17 cellular contexts compared by ENCODE assay signal in genomic region chr10:70682920-70683600, GRCh38. TPM values are rescaled to one million over a fixed set of nuclear protein-coding genes. Genes with fewer than 3 reads are reported as not detected.
DNase-seq lines count a peak whose midpoint lies in the region; ATAC-seq and TF ChIP-seq lines count a peak whose summit lies in the region.
"Had no signal": no experiment of that assay in that cellular context is flagged by ENCODE, and none has a peak within 500 bp of the region (broad histone marks: within the 10 kb centered on the region; RNA-seq: fewer than 3 reads in every experiment).

No MANE protein-coding gene starts in this region.

- peaks cover 16 to 40% (median 26%) of the 10 kb centered on the region in 10 experiments; a peak in 19 of 20 replicates for H3K4me1 ChIP-seq in BLaER1 treated with 17β-estradiol and CSF1 and Interleukin-3, amounts not matched to agents 10 nM and 100 nM
- H3K4me1 ChIP-seq in neural progenitor cell = no peaks in the 10 kb centered on the region
- H3K4me1 ChIP-seq: ascending aorta, lower lobe of right lung had no signal

- H3K27ac ChIP-seq in BLaER1 treated with 17β-estradiol and CSF1 and Interleukin-3, amounts not matched to agents 10 nM and 100 nM = peak overlapping the region in 3 of 11 experiments; percentile 4 to 18 (median 14); a peak in 1 of 22 replicates
- no peak overlapping the region for H3K27ac ChIP-seq in neural progenitor cell
- H3K27ac ChIP-seq: ascending aorta, lower lobe of right lung, neutrophil had no signal

- H4K20me1 ChIP-seq in BLaER1 treated with 17β-estradiol and CSF1 and Interleukin-3, amounts not matched to agents 10 nM and 100 nM = no peaks in the 10 kb centered on the region; a peak in 1 of 22 replicates
- no peaks in the 10 kb centered on the region for H4K20me1 ChIP-seq in neural progenitor cell (ENCODE audit: low read depth)

- no peak overlapping the region for H3K27ac Mint-ChIP-seq in activated T-helper 17 cell treated with anti-CD3 and anti-CD28 coated beads, Interleukin-2, amount 50 U/mL, for 72 hours
- peak overlapping the region; percentile 53 for H3K27ac Mint-ChIP-seq in neural progenitor cell
- H3K27ac Mint-ChIP-seq: activated B cell treated with CpG ODN at 0.5 μM for 24 hours had no signal

- H3K36me3 ChIP-seq in BLaER1 treated with 17β-estradiol and CSF1 and Interleukin-3, amounts not matched to agents 10 nM and 100 nM = no peaks in the 10 kb centered on the region
- H3K36me3 ChIP-seq in neural progenitor cell = no peaks in the 10 kb centered on the region
- H3K36me3 ChIP-seq: ascending aorta, lower lobe of right lung, neutrophil, tibial nerve had no signal

- no peaks in the 10 kb centered on the region for H3K27me3 Mint-ChIP-seq in activated T-helper 17 cell treated with anti-CD3 and anti-CD28 coated beads, Interleukin-2, amount 50 U/mL, for 72 hours
- peaks cover 12% of the 10 kb centered on the region for H3K27me3 Mint-ChIP-seq in neural progenitor cell (ENCODE audit: insufficient read depth, low read depth)
- H3K27me3 Mint-ChIP-seq: activated B cell treated with CpG ODN at 0.5 μM for 24 hours had no signal

- peak overlapping the region in 1 of 11 experiments; percentile 5; a peak in 1 of 22 replicates for H3K9ac ChIP-seq in BLaER1 treated with 17β-estradiol and CSF1 and Interleukin-3, amounts not matched to agents 10 nM and 100 nM
- no peak overlapping the region for H3K9ac ChIP-seq in neural progenitor cell

- no peak overlapping the region for H2AFZ ChIP-seq in neural progenitor cell (replicated peaks)

- H3K4me3 Mint-ChIP-seq in activated T-helper 17 cell treated with anti-CD3 and anti-CD28 coated beads, Interleukin-2, amount 50 U/mL, for 72 hours = no peak overlapping the region
- no peak overlapping the region for H3K4me3 Mint-ChIP-seq in neural progenitor cell
- H3K4me3 Mint-ChIP-seq: activated B cell treated with CpG ODN at 0.5 μM for 24 hours; activated T-helper 1 cell treated with anti-CD3 and anti-CD28 coated beads, Interleukin-12 subunit alpha, Interleukin-12 subunit beta, Interleukin-2, Interleukin-4 antibody, amounts not matched to agents 30 ng/mL and 10 ng/mL and 1 ng/mL, durations not matched to agents 14 hours and 24 hours and 36 hours had no signal

- no peak overlapping the region for H3K4me3 ChIP-seq in BLaER1 treated with 17β-estradiol and CSF1 and Interleukin-3, amounts not matched to agents 10 nM and 100 nM
- H3K4me3 ChIP-seq in neural progenitor cell = no peak overlapping the region
- H3K4me3 ChIP-seq: ascending aorta, lower lobe of right lung, tibial nerve had no signal

- H3K9me3 Mint-ChIP-seq in activated T-helper 17 cell treated with anti-CD3 and anti-CD28 coated beads, Interleukin-2, amount 50 U/mL, for 72 hours = no peaks in the 10 kb centered on the region
- H3K9me3 Mint-ChIP-seq in neural progenitor cell = peaks cover 7% of the 10 kb centered on the region
- H3K9me3 Mint-ChIP-seq: activated B cell treated with CpG ODN at 0.5 μM for 24 hours; activated T-helper 1 cell treated with anti-CD3 and anti-CD28 coated beads, Interleukin-12 subunit alpha, Interleukin-12 subunit beta, Interleukin-2, Interleukin-4 antibody, amounts not matched to agents 30 ng/mL and 10 ng/mL and 1 ng/mL, durations not matched to agents 14 hours and 24 hours and 36 hours had no signal

- H3K27me3 ChIP-seq in BLaER1 treated with 17β-estradiol and CSF1 and Interleukin-3, amounts not matched to agents 10 nM and 100 nM = no peaks in the 10 kb centered on the region
- no peaks in the 10 kb centered on the region for H3K27me3 ChIP-seq in neural progenitor cell
- H3K27me3 ChIP-seq: ascending aorta, neutrophil, tibial nerve had no signal

- ATAC-seq in GM19351 (IDR thresholded peaks at IDR 0.05; ENCODE audit: unreplicated experiment) (peak; percentile 68), HG03196 (IDR thresholded peaks at IDR 0.05; ENCODE audit: unreplicated experiment) (no peak)
- ATAC-seq in activated T-helper 17 cell treated with anti-CD3 and anti-CD28 coated beads, Interleukin-2, amount 50 U/mL, for 72 hours (replicated peaks) = peak; percentile 64

- DNase-seq in neural progenitor cell (ENCODE audit: low spot score) (no peak), epidermal melanocyte (ENCODE audit: insufficient read length, low spot score) (no peak), glomerular visceral epithelial cell (ENCODE audit: extremely low spot score) (no peak), NCI-H2196 treated with DMSO at 0.1 percent for 48 hours (lab: John Stamatoyannopoulos, UW; ENCODE audit: unreplicated experiment) (no peak)
- DNase-seq: activated B cell treated with CpG ODN at 0.5 μM for 24 hours, DMS53, lower lobe of right lung, NCI-H1105, NCI-H226 had no signal

- H3K9me3 ChIP-seq in BLaER1 treated with 17β-estradiol and CSF1 and Interleukin-3, amounts not matched to agents 10 nM and 100 nM (replicated peaks in 1 of 11) = no peaks in the 10 kb centered on the region
- H3K9me3 ChIP-seq in neural progenitor cell (ENCODE audit: low read depth) = no peaks in the 10 kb centered on the region
- H3K9me3 ChIP-seq: ascending aorta, lower lobe of right lung, neutrophil, tibial nerve had no signal

- peaks cover 3% of the 10 kb centered on the region for H3K4me1 Mint-ChIP-seq in activated T-helper 17 cell treated with anti-CD3 and anti-CD28 coated beads, Interleukin-2, amount 50 U/mL, for 72 hours
- peaks cover 53% of the 10 kb centered on the region for H3K4me1 Mint-ChIP-seq in neural progenitor cell

- H3F3A ChIP-seq in neural progenitor cell (ENCODE audit: low read depth) = peaks cover 8% of the 10 kb centered on the region

- no peaks in the 10 kb centered on the region for H3K79me2 ChIP-seq in neural progenitor cell (ENCODE audit: low read depth)

- no peaks in the 10 kb centered on the region for H3K36me3 Mint-ChIP-seq in activated T-helper 17 cell treated with anti-CD3 and anti-CD28 coated beads, Interleukin-2, amount 50 U/mL, for 72 hours (ENCODE audit: low read depth)
- H3K36me3 Mint-ChIP-seq in neural progenitor cell = no peaks in the 10 kb centered on the region

- TF ChIP-seq CTCF in neural progenitor cell (IDR thresholded peaks at IDR 0.05) = no peak

- peak overlapping the region in 10 of 11 experiments; percentile 6 to 68 (median 31); a peak in 12 of 22 replicates for H3K4me2 ChIP-seq in BLaER1 treated with 17β-estradiol and CSF1 and Interleukin-3, amounts not matched to agents 10 nM and 100 nM
- no peak overlapping the region for H3K4me2 ChIP-seq in neural progenitor cell

RNA-seq across cellular contexts. Expression of gene ADAMTS14, which starts 10.8 kb away (rescaled TPM):
- under 1 TPM; 0.06 to 0.19 TPM for total RNA-seq in activated T-helper 17 cell treated with anti-CD3 and anti-CD28 coated beads, Interleukin-2, amount 50 U/mL, for 72 hours
- total RNA-seq in neural progenitor cell (ENCODE audit: low replicate concordance) = 0.53 TPM in 1 of 2 replicates, not detected in the other
